Comparison of ENCODE assay signal across 25 cellular contexts in the genomic region with DNA sequence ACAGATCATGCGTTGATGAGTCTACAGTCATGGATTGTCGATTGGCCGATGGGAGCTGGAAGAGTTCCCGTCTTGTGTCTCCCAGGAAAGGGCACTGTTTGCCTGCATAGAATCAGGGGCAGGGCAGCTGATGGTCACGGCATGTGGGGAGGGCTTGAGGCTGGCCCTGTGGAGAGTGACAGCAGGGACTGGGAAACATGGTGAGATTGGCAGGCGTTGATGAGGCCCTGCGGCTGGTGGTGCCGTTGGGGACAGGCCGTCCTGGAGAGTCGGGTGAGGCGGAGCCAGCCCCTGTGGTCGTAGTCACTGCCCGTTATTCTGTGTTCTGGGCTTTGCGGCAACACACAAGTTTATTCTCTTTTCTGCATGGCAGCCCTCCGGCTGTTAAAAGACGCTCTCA. TPM values are rescaled to one million over a fixed set of nuclear protein-coding genes. Genes with fewer than 3 reads are reported as not detected.
DNase-seq lines count a peak whose midpoint lies in the region; ATAC-seq and TF ChIP-seq lines count a peak whose summit lies in the region.
"Had no signal": no experiment of that assay in that cellular context is flagged by ENCODE, and none has a peak within 500 bp of the region (broad histone marks: within the 10 kb centered on the region; RNA-seq: fewer than 3 reads in every experiment).

No MANE protein-coding gene starts in this region.

- peaks cover 0 to 6% of the 10 kb centered on the region in 2 experiments; a peak in 2 of 4 replicates for H3K79me1 ChIP-seq in IMR-90 (ENCODE audit: low read depth in 1 of 2, low read length in 2 of 2)
- H3K79me1 ChIP-seq in neuronal stem cell (ENCODE audit: low read depth, low read length): peaks cover 5% of the 10 kb centered on the region

- no peak overlapping the region for H3K14ac ChIP-seq in IMR-90 (replicated peaks; ENCODE audit: low read depth, low read length)
- no peak overlapping the region for H3K14ac ChIP-seq in neuronal stem cell (ENCODE audit: low read length)

- peaks cover 8% of the 10 kb centered on the region for H3K4me1 Mint-ChIP-seq in endothelial cell (ENCODE audit: unreplicated experiment)
- H3K4me1 Mint-ChIP-seq: activated CD8-positive, alpha-beta memory T cell treated with anti-CD3 and anti-CD28 coated beads, Interleukin-2, amount 10 ng/mL, durations not matched to agents 7 days and 5 days; stimulated activated naive CD8-positive, alpha-beta T cell treated with anti-CD3 and anti-CD28 coated beads, Interleukin-15, amount 100 ng/mL, for 72 hours had no signal

- no peak overlapping the region for H2BK5ac ChIP-seq in IMR-90 (ENCODE audit: low read depth, low read length, poor library complexity, severe bottlenecking)
- H2BK5ac ChIP-seq in neuronal stem cell (ENCODE audit: low read length): no peak overlapping the region

- H3K56ac ChIP-seq in IMR-90 (ENCODE audit: extremely low read depth, insufficient read depth, low read length): no peak overlapping the region

- H3K36me3 ChIP-seq in IMR-90 (ENCODE audit: control insufficient read depth, insufficient read depth, low read length): peaks cover 18% of the 10 kb centered on the region
- H3K36me3 ChIP-seq in neuronal stem cell (replicated peaks in 1 of 2; ENCODE audit: control insufficient read depth in 2 of 2, insufficient read depth in 2 of 2, low read length in 2 of 2): peaks cover 9 to 14% of the 10 kb centered on the region in 2 donors
- H3K36me3 ChIP-seq in right atrium auricular region: peaks cover 14% of the 10 kb centered on the region
- peaks cover 9 to 76% (median 37%) of the 10 kb centered on the region in 4 donors for H3K36me3 ChIP-seq in stomach

- no peaks in the 10 kb centered on the region for H3K9me3 Mint-ChIP-seq in endothelial cell (ENCODE audit: unreplicated experiment)
- H3K9me3 Mint-ChIP-seq: CD4-positive, alpha-beta T cell; stimulated activated naive CD8-positive, alpha-beta T cell treated with anti-CD3 and anti-CD28 coated beads, Interleukin-15, amount 100 ng/mL, for 72 hours had no signal

- H4K91ac ChIP-seq in IMR-90 (ENCODE audit: insufficient read depth, low read depth, low read length) (no peak overlapping the region), neuronal stem cell (ENCODE audit: low read depth, low read length, poor library complexity) (no peak overlapping the region)

- H3K4me3 Mint-ChIP-seq in endothelial cell (ENCODE audit: unreplicated experiment): peak overlapping the region; percentile 19
- H3K4me3 Mint-ChIP-seq: activated CD8-positive, alpha-beta memory T cell treated with anti-CD3 and anti-CD28 coated beads, Interleukin-2, amount 10 ng/mL, durations not matched to agents 7 days and 5 days; CD4-positive, alpha-beta T cell; stimulated activated naive CD8-positive, alpha-beta T cell treated with anti-CD3 and anti-CD28 coated beads, Interleukin-15, amount 100 ng/mL, for 72 hours; T-helper 17 cell had no signal

- no peak overlapping the region for H2BK20ac ChIP-seq in IMR-90 (ENCODE audit: low read depth, low read length)

- 84% methylated on average over 13 of the region's 16 CpGs; no CpG with 5 or more reads in 1 of the 2 experiments for WGBS in IMR-90 (ENCODE audit: extremely low coverage in 2 of 2, insufficient read length in 1 of 2), 2 experiments
- WGBS in neuronal stem cell (ENCODE audit: extremely low coverage in 2 of 2, insufficient read length in 2 of 2, insufficient replicate concordance in 1 of 2), 2 donors: no CpG with 5 or more reads among the region's 16 CpGs
- WGBS in stomach, 5 donors: 87 to 94% (median 90%) methylated on average over 16 of the region's 16 CpGs

- H3K27me3 Mint-ChIP-seq in endothelial cell (ENCODE audit: unreplicated experiment): peaks cover 10% of the 10 kb centered on the region
- H3K27me3 Mint-ChIP-seq: activated CD8-positive, alpha-beta memory T cell treated with anti-CD3 and anti-CD28 coated beads, Interleukin-2, amount 10 ng/mL, durations not matched to agents 7 days and 5 days; CD4-positive, alpha-beta T cell; stimulated activated naive CD8-positive, alpha-beta T cell treated with anti-CD3 and anti-CD28 coated beads, Interleukin-15, amount 100 ng/mL, for 72 hours; T-helper 17 cell had no signal

- H2BK12ac ChIP-seq in neuronal stem cell (ENCODE audit: low read length): no peak overlapping the region

- peak overlapping the region; percentile 32 for H3K27ac Mint-ChIP-seq in endothelial cell (ENCODE audit: unreplicated experiment)
- H3K27ac Mint-ChIP-seq: activated CD8-positive, alpha-beta memory T cell treated with anti-CD3 and anti-CD28 coated beads, Interleukin-2, amount 10 ng/mL, durations not matched to agents 7 days and 5 days; CD4-positive, alpha-beta T cell had no signal

- intact Hi-C loops in IMR-90 (cut with micrococcal nuclease): no loop called here
- intact Hi-C loops in stomach (cut with DNase I; ENCODE audit: low total_unique reads): no loop called here

- H2AFZ ChIP-seq in IMR-90 (replicated peaks; ENCODE audit: low read length, poor library complexity): no peak overlapping the region
- H2AFZ ChIP-seq in neuronal stem cell (ENCODE audit: low read length): no peak overlapping the region

- no TSS peak for BruUV-seq in IMR-90 (replicated peaks; lab: Mats Ljungman, UMichigan)

- TF ChIP-seq POLR2A in IMR-90 (IDR thresholded peaks at IDR 0.05; ENCODE audit: low read depth, low read length): no peak
- TF ChIP-seq POLR2A in stomach (IDR thresholded peaks at IDR 0.05): no peak

- POLR2A ChIA-PET in IMR-90 (lab: Charles Lee; ENCODE audit: unreplicated experiment): no interaction called here

- H3K9ac ChIP-seq in IMR-90 (ENCODE audit: low read depth, low read length): no peak overlapping the region
- H3K9ac ChIP-seq in neuronal stem cell (ENCODE audit: low read depth, low read length, poor library complexity): peak overlapping the region; percentile 53

- dilution Hi-C loops in IMR-90 (cut with HindIII; ENCODE audit: low sequenced_read_pairs, unreplicated experiment): no loop called here

- no peak overlapping the region for H3K4me2 ChIP-seq in IMR-90 (ENCODE audit: low read depth, low read length)
- no peak overlapping the region for H3K4me2 ChIP-seq in neuronal stem cell (ENCODE audit: insufficient read depth, low read length, poor library complexity, severe bottlenecking)
- H3K4me2 ChIP-seq: A549 had no signal

- H4K8ac ChIP-seq in IMR-90 (ENCODE audit: low read depth in 2 of 2, low read length in 2 of 2) (no peak overlapping the region), neuronal stem cell (ENCODE audit: low read depth, low read length) (no peak overlapping the region)

- H3K9me1 ChIP-seq in IMR-90 (ENCODE audit: insufficient read depth, low read length): peaks cover 6% of the 10 kb centered on the region; the same call in 1 of the 2 replicates

- no peak overlapping the region for H3K27ac ChIP-seq in IMR-90 (ENCODE audit: insufficient read depth, low read length)
- no peak overlapping the region for H3K27ac ChIP-seq in neuronal stem cell (replicated peaks; ENCODE audit: low read length)
- no peak overlapping the region for H3K27ac ChIP-seq in right atrium auricular region
- H3K27ac ChIP-seq in stomach: no peak overlapping the region
- H3K27ac ChIP-seq: A549, adrenal gland, gastroesophageal sphincter, right lobe of liver, RWPE1, tibial nerve had no signal

- H2AK5ac ChIP-seq in IMR-90 (ENCODE audit: low read depth, low read length): no peak overlapping the region
- no peak overlapping the region for H2AK5ac ChIP-seq in neuronal stem cell (ENCODE audit: low read depth, low read length)

- H3K23ac ChIP-seq in IMR-90 (ENCODE audit: low read depth, low read length) (no peak overlapping the region), neuronal stem cell (ENCODE audit: low read depth, low read length, poor library complexity) (no peak overlapping the region)

- no peak overlapping the region for H3K4me3 ChIP-seq in IMR-90 (ENCODE audit: insufficient read depth, low read depth, low read length)
- H3K4me3 ChIP-seq in neuronal stem cell (ENCODE audit: low read length in 2 of 2): no peak overlapping the region
- no peak overlapping the region for H3K4me3 ChIP-seq in right atrium auricular region
- H3K4me3 ChIP-seq in stomach: no peak overlapping the region
- H3K4me3 ChIP-seq: A549, adrenal gland, gastroesophageal sphincter, right lobe of liver, tibial nerve had no signal

- no peak for TF ChIP-seq EP300 in stomach (IDR thresholded peaks at IDR 0.05)

- no peak for ATAC-seq in IMR-90 (ENCODE audit: low read depth)
- ATAC-seq in GM19397 (IDR thresholded peaks at IDR 0.05; ENCODE audit: unreplicated experiment): no peak
- ATAC-seq: A549; activated CD4-positive, CD25-positive, alpha-beta regulatory T cell treated with anti-CD3 and anti-CD28 coated beads, Interleukin-2, amount 50 U/mL, for 24 hours; activated CD8-positive, alpha-beta memory T cell treated with anti-CD3 and anti-CD28 coated beads, Interleukin-2, amount 10 ng/mL, durations not matched to agents 7 days and 5 days; gastroesophageal sphincter; right lobe of liver; stimulated activated naive CD8-positive, alpha-beta T cell treated with anti-CD3 and anti-CD28 coated beads, Interleukin-15, amount 100 ng/mL, for 72 hours; T-helper 17 cell had no signal

- H2BK120ac ChIP-seq in IMR-90 (ENCODE audit: low read depth, low read length) (no peak overlapping the region), neuronal stem cell (ENCODE audit: low read depth, low read length) (no peak overlapping the region)

- H2AK9ac ChIP-seq in IMR-90 (replicated peaks; ENCODE audit: low read depth, low read length, poor library complexity): peak overlapping the region; percentile 11

- DNase-seq in Ammon's horn (ENCODE audit: low spot score): peak; percentile 94
- DNase-seq in IMR-90: no peak
- no peak for DNase-seq in endothelial cell (ENCODE audit: low spot score)
- DNase-seq in neuronal stem cell (ENCODE audit: low spot score): no peak
- no peak for DNase-seq in GM13977 (ENCODE audit: low spot score)
- no peak for DNase-seq in right atrium auricular region (ENCODE audit: low spot score)
- no peak for DNase-seq in stomach
- DNase-seq: activated CD4-positive, alpha-beta T cell treated with anti-CD3 and anti-CD28 coated beads, Interleukin-2, amount 50 U/mL, for 4 hours; activated CD8-positive, alpha-beta memory T cell treated with anti-CD3 and anti-CD28 coated beads, Interleukin-2, amount 10 ng/mL, durations not matched to agents 7 days and 5 days; activated T-cell treated with anti-CD3 and anti-CD28 coated beads, Interleukin-2, amount 50 U/mL, for 48 hours; CD4-positive, alpha-beta T cell; DND-41; mammary epithelial cell; OCI-M1; right lobe of liver; stimulated activated CD8-positive, alpha-beta memory T cell treated with anti-CD3 and anti-CD28 coated beads, Interleukin-4, amount 100 ng/mL, for 48 hours; stimulated activated naive CD8-positive, alpha-beta T cell treated with anti-CD3 and anti-CD28 coated beads, Interleukin-15, amount 100 ng/mL, for 72 hours; T-helper 17 cell had no signal

- TF ChIP-seq CTCF in IMR-90 (conservative IDR thresholded peaks at IDR 0.05; ENCODE audit: low read depth, low read length) (no peak), endothelial cell (IDR thresholded peaks at IDR 0.05; ENCODE audit: unreplicated experiment) (no peak), GM13977 (IDR thresholded peaks at IDR 0.05; ENCODE audit: extremely low read depth, insufficient read depth, missing control alignments) (no peak), right atrium auricular region (IDR thresholded peaks at IDR 0.05) (no peak), stomach (IDR thresholded peaks at IDR 0.05) (no peak)

- no peaks in the 10 kb centered on the region for H3K27me3 ChIP-seq in IMR-90 (ENCODE audit: control insufficient read depth, insufficient read depth, low read length)
- no peaks in the 10 kb centered on the region for H3K27me3 ChIP-seq in neuronal stem cell (ENCODE audit: control insufficient read depth in 3 of 3, insufficient read depth in 3 of 3, low read depth in 1 of 3, low read length in 3 of 3)
- no peaks in the 10 kb centered on the region for H3K27me3 ChIP-seq in right atrium auricular region
- no peaks in the 10 kb centered on the region for H3K27me3 ChIP-seq in stomach
- H3K27me3 ChIP-seq: adrenal gland, gastroesophageal sphincter, right lobe of liver, tibial nerve had no signal

- H2BK15ac ChIP-seq in IMR-90 (ENCODE audit: low read depth, low read length): no peak overlapping the region
- no peak overlapping the region for H2BK15ac ChIP-seq in neuronal stem cell (ENCODE audit: low read length)

- no peaks in the 10 kb centered on the region for H4K20me1 ChIP-seq in IMR-90 (ENCODE audit: insufficient read depth, low read length)

- H3K4ac ChIP-seq in IMR-90 (ENCODE audit: low read depth, low read length) (no peak overlapping the region), neuronal stem cell (ENCODE audit: low read length) (no peak overlapping the region)

- CTCF ChIA-PET in IMR-90 (lab: Yijun Ruan, JAX): no interaction called here

- H3K36me3 Mint-ChIP-seq in endothelial cell (ENCODE audit: low read depth, unreplicated experiment): peaks cover 30% of the 10 kb centered on the region
- H3K36me3 Mint-ChIP-seq: activated CD8-positive, alpha-beta memory T cell treated with anti-CD3 and anti-CD28 coated beads, Interleukin-2, amount 10 ng/mL, durations not matched to agents 7 days and 5 days had no signal

- H3K4me1 ChIP-seq in IMR-90 (ENCODE audit: control insufficient read depth, insufficient read depth, low read length) (no peaks in the 10 kb centered on the region), neuronal stem cell (ENCODE audit: control insufficient read depth in 2 of 2, insufficient read depth in 1 of 2, low read depth in 1 of 2, low read length in 2 of 2) (peaks cover 3 to 13% of the 10 kb centered on the region in 2 donors), right atrium auricular region (no peaks in the 10 kb centered on the region), stomach (no peaks in the 10 kb centered on the region)
- H3K4me1 ChIP-seq: A549, adrenal gland, right lobe of liver had no signal

- TF ChIP-seq RAD21 in IMR-90 (IDR thresholded peaks at IDR 0.05; ENCODE audit: low read length): no peak

- in situ Hi-C loops in IMR-90 (cut with MboI; ENCODE audit: low sequenced_read_pairs) (no loop called here), GM13977 (cut with MboI; ENCODE audit: low pct_unique_long_range_greater_than_20kb, low sequenced_read_pairs, unreplicated experiment) (no loop called here)

- H3K18ac ChIP-seq in IMR-90 (ENCODE audit: low read depth, low read length) (no peak overlapping the region), neuronal stem cell (ENCODE audit: low read length) (peak overlapping the region; percentile 16)

- H4K5ac ChIP-seq in IMR-90 (ENCODE audit: low read depth, low read length): no peak overlapping the region

- no peaks in the 10 kb centered on the region for H3K9me3 ChIP-seq in IMR-90 (ENCODE audit: control insufficient read depth, insufficient read depth, low read length)
- H3K9me3 ChIP-seq in neuronal stem cell (replicated peaks in 1 of 2; ENCODE audit: control insufficient read depth in 2 of 2, insufficient read depth in 1 of 2, low read depth in 1 of 2, low read length in 2 of 2): no peaks in the 10 kb centered on the region
- no peaks in the 10 kb centered on the region for H3K9me3 ChIP-seq in right atrium auricular region
- H3K9me3 ChIP-seq in stomach: no peaks in the 10 kb centered on the region
- H3K9me3 ChIP-seq: A549, adrenal gland, gastroesophageal sphincter, right lobe of liver, tibial nerve had no signal

RNA-seq across cellular contexts. Expression of a gene that starts 52.9 kb away (rescaled TPM):
- total RNA-seq in IMR-90 (2012; rRNA removed) (10.3 and 11.7 TPM in 2 replicates), endothelial cell (ENCODE audit: unreplicated experiment) (28.9 TPM), right atrium auricular region (10 to 100 TPM; 13.2 to 15.5 TPM), stomach (100 to 1,000 TPM in 1 of 5 donors, 10 to 100 TPM in 3, 1 to 10 TPM in 1; 9.8 to 110 (median 21.1) TPM)
- polyA plus RNA-seq in IMR-90 (2012; rRNA removed) (9.5 TPM in 2 replicates), stomach (1 to 10 TPM; 2.6 to 5.9 (median 4.7) TPM)
- 5.8 and 11.5 TPM in 2 replicates for polyA plus RNA-seq in IMR-90 (2012; cell fraction: cytosol; rRNA removed)
- 10.1 and 26.3 TPM in 2 replicates for polyA plus RNA-seq in IMR-90 (2012; cell fraction: nucleus; rRNA removed; ENCODE audit: low replicate concordance)
- 7.9 TPM for polyA plus RNA-seq in neuronal stem cell (2013, experiment 1 of 2)
- 6.8 TPM for polyA plus RNA-seq in neuronal stem cell (2013, experiment 2 of 2)

RNA-seq across cellular contexts. Expression of a gene that starts 53.0 kb away (rescaled TPM):
- total RNA-seq in IMR-90 (2012; rRNA removed) (41.9 and 55.3 TPM in 2 replicates), endothelial cell (ENCODE audit: unreplicated experiment) (26.1 TPM), right atrium auricular region (10 to 100 TPM; 25.0 to 31.3 TPM), stomach (10 to 100 TPM in 3 of 5 donors, 1 to 10 TPM in 1, under 1 TPM in 1; 0.29 to 56.2 (median 13.8) TPM)
- polyA plus RNA-seq in IMR-90 (2012; rRNA removed) (53.2 and 56.4 TPM in 2 replicates), stomach (10 to 100 TPM; 38.7 to 65.5 (median 44.0) TPM)
- polyA plus RNA-seq in IMR-90 (2012; cell fraction: cytosol; rRNA removed): 29.3 and 37.8 TPM in 2 replicates
- polyA plus RNA-seq in IMR-90 (2012; cell fraction: nucleus; rRNA removed; ENCODE audit: low replicate concordance): 10.9 and 21.3 TPM in 2 replicates
- 28.4 TPM for polyA plus RNA-seq in neuronal stem cell (2013, experiment 1 of 2)
- polyA plus RNA-seq in neuronal stem cell (2013, experiment 2 of 2): 26.9 TPM
